Comparison of ENCODE assay signal across 14 cellular contexts in genomic region chr19:28640506-28640905, GRCh38.
DNase-seq lines count a peak whose midpoint lies in the region; ATAC-seq and TF ChIP-seq lines count a peak whose summit lies in the region.
"Had no signal": no experiment of that assay in that cellular context is flagged by ENCODE, and none has a peak within 500 bp of the region (broad histone marks: within the 10 kb centered on the region; RNA-seq: fewer than 3 reads in every experiment).

No MANE protein-coding gene starts in this region.

- intact Hi-C loops in activated CD4-positive, alpha-beta T cell treated with anti-CD3 and anti-CD28 coated beads, Interleukin-2, amount 10 ng/mL, durations not matched to agents 24 days and 14 days (cut with micrococcal nuclease), result no loop called here

- H3K27ac Mint-ChIP-seq in activated CD4-positive, alpha-beta T cell treated with anti-CD3 and anti-CD28 coated beads, Interleukin-2, amount 10 ng/mL, durations not matched to agents 24 days and 14 days, result peak overlapping the region; percentile 46
- H3K27ac Mint-ChIP-seq: CD4-positive, alpha-beta T cell had no signal

- no peaks in the 10 kb centered on the region for H3K36me3 Mint-ChIP-seq in activated CD4-positive, alpha-beta T cell treated with anti-CD3 and anti-CD28 coated beads, Interleukin-2, amount 10 ng/mL, durations not matched to agents 24 days and 14 days (ENCODE audit: low read depth)

- no peak for TF ChIP-seq CTCF in epithelial cell of esophagus (IDR thresholded peaks at IDR 0.05; ENCODE audit: insufficient read depth, low read depth, low read length, missing control alignments)

- H3K27me3 Mint-ChIP-seq in activated CD4-positive, alpha-beta T cell treated with anti-CD3 and anti-CD28 coated beads, Interleukin-2, amount 10 ng/mL, durations not matched to agents 24 days and 14 days, result no peaks in the 10 kb centered on the region

- no peak overlapping the region for H3K4me3 ChIP-seq in epithelial cell of esophagus (ENCODE audit: low read length)
- H3K4me3 ChIP-seq: A549, GM23248, HAP-1 had no signal

- H3K4me3 Mint-ChIP-seq in activated CD4-positive, alpha-beta T cell treated with anti-CD3 and anti-CD28 coated beads, Interleukin-2, amount 10 ng/mL, durations not matched to agents 24 days and 14 days, result no peak overlapping the region
- H3K4me3 Mint-ChIP-seq: CD4-positive, alpha-beta T cell had no signal

- DNase-seq in activated CD4-positive, alpha-beta T cell treated with anti-CD3 and anti-CD28 coated beads, Interleukin-2, amount 10 ng/mL, durations not matched to agents 24 days and 14 days, result no peak
- DNase-seq in activated CD4-positive, alpha-beta T cell treated with anti-CD3 and anti-CD28 coated beads, Interleukin-2, amount 50 U/mL, for 4 hours, result no peak
- peak; percentile 10 for DNase-seq in epithelial cell of esophagus (ENCODE audit: low read depth)
- peak; percentile 7 for DNase-seq in renal cortical epithelial cell (ENCODE audit: low read depth)
- no peak for DNase-seq in activated CD4-positive, CD25-positive, alpha-beta regulatory T cell (lab: John Stamatoyannopoulos, UW)
- DNase-seq: AML-193; Caco-2; CD4-positive, alpha-beta T cell; GM23248; IMR-90 had no signal

- ATAC-seq in GM21390 (IDR thresholded peaks at IDR 0.05; ENCODE audit: unreplicated experiment) (no peak), HG03354 (IDR thresholded peaks at IDR 0.05; ENCODE audit: poor library complexity, severe bottlenecking, unreplicated experiment) (no peak)
- ATAC-seq: A549 had no signal

- no peaks in the 10 kb centered on the region for H3K9me3 Mint-ChIP-seq in activated CD4-positive, alpha-beta T cell treated with anti-CD3 and anti-CD28 coated beads, Interleukin-2, amount 10 ng/mL, durations not matched to agents 24 days and 14 days

- peaks cover 5% of the 10 kb centered on the region for H3K4me1 Mint-ChIP-seq in activated CD4-positive, alpha-beta T cell treated with anti-CD3 and anti-CD28 coated beads, Interleukin-2, amount 10 ng/mL, durations not matched to agents 24 days and 14 days

Comparison
In these comparisons a context has a peak if more than half of its experiments do, and no peak if none do; other contexts are left out.
1. DNase-seq: peak in epithelial cell of esophagus (single experiment) and renal cortical epithelial cell (single experiment); none in activated CD4-positive, alpha-beta T cell treated with anti-CD3 and anti-CD28 coated beads, Interleukin-2, amount 10 ng/mL, durations not matched to agents 24 days and 14 days (single experiment), activated CD4-positive, alpha-beta T cell treated with anti-CD3 and anti-CD28 coated beads, Interleukin-2, amount 50 U/mL, for 4 hours (0 of 2) and activated CD4-positive, CD25-positive, alpha-beta regulatory T cell (0 of 4).